Comparison of ENCODE assay signal across 2 cellular contexts in the genomic region with DNA sequence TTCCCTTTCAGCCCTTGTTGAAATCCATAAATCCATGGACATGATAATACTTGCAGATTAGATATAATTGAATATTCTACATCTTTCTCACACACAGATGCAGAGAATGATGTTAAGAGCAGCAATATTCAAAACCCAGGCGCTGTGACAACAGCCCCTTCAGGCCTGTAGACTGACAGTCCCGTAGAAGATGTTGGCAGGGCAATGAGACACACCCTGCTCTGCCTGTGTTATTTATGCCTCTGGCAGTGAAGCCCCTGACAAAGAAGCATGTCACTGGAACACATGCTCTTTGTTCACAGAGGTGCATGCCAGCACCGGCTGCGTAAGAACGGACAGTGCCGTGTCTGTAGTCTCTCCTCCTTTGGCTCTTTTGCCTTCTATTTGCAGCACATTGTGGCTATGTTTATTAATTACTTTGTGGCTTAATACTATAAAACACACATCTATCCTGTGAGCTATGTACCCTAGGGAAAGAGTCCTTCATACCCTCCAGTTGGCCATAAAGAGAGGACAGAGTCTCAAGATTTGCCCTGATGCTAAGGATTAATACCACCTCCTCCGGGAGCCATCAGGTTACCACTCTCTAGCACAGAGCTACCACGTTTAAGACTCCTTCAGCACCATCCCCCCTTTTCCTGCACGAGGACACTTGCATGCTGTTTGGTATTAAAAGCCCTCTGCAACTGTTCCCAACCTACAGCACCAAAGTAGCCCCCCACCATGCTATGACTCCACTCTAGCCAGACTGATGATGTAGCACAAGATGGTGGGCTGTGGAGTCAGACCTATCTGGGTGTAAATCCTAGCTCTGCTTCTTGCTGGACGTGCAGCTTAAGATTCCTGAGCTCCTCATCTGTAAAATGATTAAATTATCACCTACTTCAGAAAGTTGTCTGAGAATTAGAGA.
TF ChIP-seq lines count a peak whose summit lies in the region.

No MANE protein-coding gene starts in this region.

TF ChIP-seq in IMR-90, 13 proteins besides CTCF, POLR2A, EP300 and RAD21:
- TF ChIP-seq SMC3 (IDR thresholded peaks at IDR 0.05; ENCODE audit: low read depth, low read length): no peak
- no peak for TF ChIP-seq NFE2L2 (IDR thresholded peaks at IDR 0.05; ENCODE audit: low read depth, low read length)
- TF ChIP-seq FOS (IDR thresholded peaks at IDR 0.05; ENCODE audit: low read depth, low read length): no peak
- TF ChIP-seq RFX5 (IDR thresholded peaks at IDR 0.05; ENCODE audit: low read depth, low read length): no peak
- TF ChIP-seq MXI1 (IDR thresholded peaks at IDR 0.05; ENCODE audit: borderline replicate concordance, low read depth, low read length): no peak
- no peak for TF ChIP-seq ELK1 (IDR thresholded peaks at IDR 0.05; ENCODE audit: borderline replicate concordance, low read depth, low read length)

TF ChIP-seq in SK-N-SH, 30 proteins besides CTCF, POLR2A, EP300 and RAD21:
- TF ChIP-seq FOXJ3 (CRISPR knock-in tag; IDR thresholded peaks at IDR 0.05): peak; percentile 89
- peak; percentile 89 for TF ChIP-seq MXI1 (IDR thresholded peaks at IDR 0.05; ENCODE audit: low read depth, low read length)
- TF ChIP-seq, protein P1, sequence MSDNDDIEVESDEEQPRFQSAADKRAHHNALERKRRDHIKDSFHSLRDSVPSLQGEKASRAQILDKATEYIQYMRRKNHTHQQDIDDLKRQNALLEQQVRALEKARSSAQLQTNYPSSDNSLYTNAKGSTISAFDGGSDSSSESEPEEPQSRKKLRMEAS (IDR thresholded peaks at IDR 0.05; ENCODE audit: low read depth): no peak
- TF ChIP-seq RCOR1 (IDR thresholded peaks at IDR 0.05; ENCODE audit: low read length): peak; percentile 64; the same call in 1 of the 2 replicates
- TF ChIP-seq GATA2 (CRISPR knock-in tag; IDR thresholded peaks at IDR 0.05): peak; percentile 87
- TF ChIP-seq REST (IDR thresholded peaks at IDR 0.05; ENCODE audit: low read depth, low read length): no peak
- no peak for TF ChIP-seq NRF1 (IDR thresholded peaks at IDR 0.05; ENCODE audit: low read depth, low read length)
- TF ChIP-seq CHD2 (IDR thresholded peaks at IDR 0.05; ENCODE audit: low read length, partially characterized antibody): peak; percentile 43
